Comparison of ENCODE assay signal across 29 cellular contexts in genomic region chr11:69413993-69414392, GRCh38.
"Had no signal": no experiment of that assay in that cellular context is flagged by ENCODE, and none has a peak within 500 bp of the region (broad histone marks: within the 10 kb centered on the region; RNA-seq: fewer than 3 reads in every experiment).

No MANE protein-coding gene starts in this region.

- H3K4me3 Mint-ChIP-seq: activated CD4-positive, alpha-beta memory T cell treated with anti-CD3 and anti-CD28 coated beads for 36 hours; activated CD4-positive, alpha-beta T cell treated with anti-CD3 and anti-CD28 coated beads for 36 hours; activated CD4-positive, alpha-beta T cell treated with anti-CD3 and anti-CD28 coated beads, Interleukin-2, amount 10 ng/mL, durations not matched to agents 24 days and 14 days; activated CD8-positive, alpha-beta memory T cell treated with anti-CD3 and anti-CD28 coated beads, Interleukin-2, amount 10 ng/mL, durations not matched to agents 7 days and 5 days; activated CD8-positive, alpha-beta T cell treated with anti-CD3 and anti-CD28 coated beads, Interleukin-2, amount 10 ng/mL, durations not matched to agents 7 days and 5 days; activated naive CD4-positive, alpha-beta T cell treated with anti-CD3 and anti-CD28 coated beads, Interleukin-2, amount 10 ng/mL, durations not matched to agents 7 days and 5 days; activated naive CD8-positive, alpha-beta T cell treated with anti-CD3 and anti-CD28 coated beads for 36 hours; activated naive CD8-positive, alpha-beta T cell treated with anti-CD3 and anti-CD28 coated beads, Interleukin-2, amount 50 U/mL, for 24 hours; activated T-helper 1 cell treated with anti-CD3 and anti-CD28 coated beads, Interleukin-12 subunit alpha, Interleukin-12 subunit beta, Interleukin-2, Interleukin-4 antibody, amounts not matched to agents 30 ng/mL and 10 ng/mL and 1 ng/mL, durations not matched to agents 14 hours and 24 hours and 36 hours had no signal

- H3K4me3 ChIP-seq: adrenal gland, body of pancreas, cardiac muscle cell, colonic mucosa, esophagus squamous epithelium, heart left ventricle had no signal

- H3K27ac ChIP-seq: adrenal gland, cardiac muscle cell, colonic mucosa, epithelial cell of prostate, esophagus squamous epithelium had no signal

- H3K9me3 ChIP-seq: adrenal gland, body of pancreas, colonic mucosa, esophagus squamous epithelium, heart left ventricle had no signal

- DNase-seq: activated CD4-positive, alpha-beta memory T cell treated with anti-CD3 and anti-CD28 coated beads for 36 hours; activated CD4-positive, alpha-beta T cell treated with anti-CD3 and anti-CD28 coated beads for 36 hours; activated CD4-positive, alpha-beta T cell treated with anti-CD3 and anti-CD28 coated beads, Interleukin-2, amount 10 ng/mL, durations not matched to agents 24 days and 14 days; activated CD4-positive, CD25-positive, alpha-beta regulatory T cell; activated CD4-positive, CD25-positive, alpha-beta regulatory T cell treated with anti-CD3 and anti-CD28 coated beads, Interleukin-2, amount 50 U/mL, for 72 hours; activated CD8-positive, alpha-beta memory T cell treated with anti-CD3 and anti-CD28 coated beads, Interleukin-2, amount 10 ng/mL, durations not matched to agents 7 days and 5 days; activated CD8-positive, alpha-beta memory T cell treated with anti-CD3 and anti-CD28 coated beads, Interleukin-2, amount 50 U/mL, for 4 hours; activated CD8-positive, alpha-beta T cell treated with anti-CD3 and anti-CD28 coated beads, Interleukin-2, amount 10 ng/mL, durations not matched to agents 7 days and 5 days; activated effector memory CD4-positive, alpha-beta T cell treated with anti-CD3 and anti-CD28 coated beads, Interleukin-2, amount 50 U/mL, for 16 hours; activated naive CD4-positive, alpha-beta T cell; activated naive CD4-positive, alpha-beta T cell treated with anti-CD3 and anti-CD28 coated beads, Interleukin-2, amount 10 ng/mL, durations not matched to agents 7 days and 5 days; activated naive CD8-positive, alpha-beta T cell treated with anti-CD3 and anti-CD28 coated beads for 36 hours; activated naive CD8-positive, alpha-beta T cell treated with anti-CD3 and anti-CD28 coated beads, Interleukin-2, amount 50 U/mL, for 24 hours; activated T-cell treated with anti-CD3 and anti-CD28 coated beads, Interleukin-2, amount 50 U/mL, for 1 hour; activated T-cell treated with anti-CD3 and anti-CD28 coated beads, Interleukin-2, amount 50 U/mL, for 48 hours; adrenal gland; body of pancreas; central memory CD4-positive, alpha-beta T cell; cerebellar nuclear complex; colonic mucosa; effector CD8-positive, alpha-beta T cell; esophagus squamous epithelium; foreskin melanocyte; T-helper 2 cell had no signal

- H3K9me3 Mint-ChIP-seq: activated CD4-positive, alpha-beta T cell treated with anti-CD3 and anti-CD28 coated beads, Interleukin-2, amount 10 ng/mL, durations not matched to agents 24 days and 14 days; activated T-helper 1 cell treated with anti-CD3 and anti-CD28 coated beads, Interleukin-12 subunit alpha, Interleukin-12 subunit beta, Interleukin-2, Interleukin-4 antibody, amounts not matched to agents 30 ng/mL and 10 ng/mL and 1 ng/mL, durations not matched to agents 14 hours and 24 hours and 36 hours; activated T-helper 2 cell treated with anti-CD3 and anti-CD28 coated beads, Interferon-gamma antibody, Interleukin-2, Interleukin-4, amounts not matched to agents 10 μg/mL and 5 μg/mL and 100 μg/mL, durations not matched to agents 14 hours and 24 hours and 36 hours had no signal

- H3K4me1 ChIP-seq: adrenal gland, colonic mucosa had no signal

- H3K36me3 Mint-ChIP-seq: activated CD8-positive, alpha-beta memory T cell treated with anti-CD3 and anti-CD28 coated beads, Interleukin-2, amount 10 ng/mL, durations not matched to agents 7 days and 5 days; activated naive CD4-positive, alpha-beta T cell treated with anti-CD3 and anti-CD28 coated beads, Interleukin-2, amount 10 ng/mL, durations not matched to agents 7 days and 5 days; activated naive CD8-positive, alpha-beta T cell treated with anti-CD3 and anti-CD28 coated beads for 36 hours had no signal

- H3K36me3 ChIP-seq: adrenal gland, cardiac muscle cell, colonic mucosa, esophagus squamous epithelium, heart left ventricle had no signal

- H3K27ac Mint-ChIP-seq: activated CD4-positive, alpha-beta memory T cell treated with anti-CD3 and anti-CD28 coated beads for 36 hours; activated CD4-positive, alpha-beta T cell treated with anti-CD3 and anti-CD28 coated beads for 36 hours; activated CD4-positive, alpha-beta T cell treated with anti-CD3 and anti-CD28 coated beads, Interleukin-2, amount 10 ng/mL, durations not matched to agents 24 days and 14 days; activated CD8-positive, alpha-beta memory T cell treated with anti-CD3 and anti-CD28 coated beads, Interleukin-2, amount 10 ng/mL, durations not matched to agents 7 days and 5 days; activated CD8-positive, alpha-beta T cell treated with anti-CD3 and anti-CD28 coated beads, Interleukin-2, amount 10 ng/mL, durations not matched to agents 7 days and 5 days; activated naive CD4-positive, alpha-beta T cell treated with anti-CD3 and anti-CD28 coated beads, Interleukin-2, amount 10 ng/mL, durations not matched to agents 7 days and 5 days; activated naive CD8-positive, alpha-beta T cell treated with anti-CD3 and anti-CD28 coated beads for 36 hours; activated naive CD8-positive, alpha-beta T cell treated with anti-CD3 and anti-CD28 coated beads, Interleukin-2, amount 50 U/mL, for 24 hours; activated T-helper 1 cell treated with anti-CD3 and anti-CD28 coated beads, Interleukin-12 subunit alpha, Interleukin-12 subunit beta, Interleukin-2, Interleukin-4 antibody, amounts not matched to agents 30 ng/mL and 10 ng/mL and 1 ng/mL, durations not matched to agents 14 hours and 24 hours and 36 hours; activated T-helper 2 cell treated with anti-CD3 and anti-CD28 coated beads, Interferon-gamma antibody, Interleukin-2, Interleukin-4, amounts not matched to agents 10 μg/mL and 5 μg/mL and 100 μg/mL, durations not matched to agents 14 hours and 24 hours and 36 hours had no signal

- H3K27me3 ChIP-seq: adrenal gland, body of pancreas, cardiac muscle cell, colonic mucosa, esophagus squamous epithelium, heart left ventricle had no signal

- ATAC-seq: activated CD4-positive, alpha-beta T cell treated with anti-CD3 and anti-CD28 coated beads for 36 hours; activated CD8-positive, alpha-beta memory T cell treated with anti-CD3 and anti-CD28 coated beads, Interleukin-2, amount 10 ng/mL, durations not matched to agents 7 days and 5 days; activated CD8-positive, alpha-beta T cell treated with anti-CD3 and anti-CD28 coated beads, Interleukin-2, amount 10 ng/mL, durations not matched to agents 7 days and 5 days; activated naive CD8-positive, alpha-beta T cell treated with anti-CD3 and anti-CD28 coated beads, Interleukin-2, amount 50 U/mL, for 24 hours; body of pancreas had no signal
